25 cellular contexts compared by ENCODE assay signal in genomic region chr6:92910636-92911035, GRCh38.
DNase-seq lines count a peak whose midpoint lies in the region; ATAC-seq, FAIRE-seq and TF ChIP-seq lines count a peak whose summit lies in the region.
"Had no signal": no experiment of that assay in that cellular context is flagged by ENCODE, and none has a peak within 500 bp of the region (broad histone marks: within the 10 kb centered on the region; RNA-seq: fewer than 3 reads in every experiment).

No MANE protein-coding gene starts in this region.

- no peaks in the 10 kb centered on the region for H3K9me3 ChIP-seq in HepG2 (ENCODE audit: low read length)
- H3K9me3 ChIP-seq in right lobe of liver = no peaks in the 10 kb centered on the region
- H3K9me3 ChIP-seq in H1 (ENCODE audit: insufficient read depth in 2 of 2, low read depth in 1 of 2, low read length in 1 of 2) = no peaks in the 10 kb centered on the region
- H3K9me3 ChIP-seq in kidney (ENCODE audit: control insufficient read depth in 1 of 2, low read length in 2 of 2) = no peaks in the 10 kb centered on the region
- H3K9me3 ChIP-seq: BE2C; BLaER1 treated with 17β-estradiol and CSF1 and Interleukin-3, amounts not matched to agents 10 nM and 100 nM; HAP-1 had no signal

- H3K4me2 ChIP-seq in HepG2 (ENCODE audit: low read depth, low read length) (no peak overlapping the region), H1 (ENCODE audit: insufficient read depth in 1 of 2, low read depth in 2 of 2, low read length in 2 of 2) (no peak overlapping the region)
- H3K4me2 ChIP-seq: GM23338 had no signal

- H2BK15ac ChIP-seq in H1 (ENCODE audit: low read length) = no peak overlapping the region

- no peak overlapping the region for H4K8ac ChIP-seq in H1 (ENCODE audit: extremely low read depth, insufficient read depth, low read length)

- H2BK5ac ChIP-seq in H1 (ENCODE audit: low read depth, low read length) = no peak overlapping the region

- no peak overlapping the region for H2AK5ac ChIP-seq in H1 (ENCODE audit: low read depth, low read length)

- CTCF ChIA-PET in HepG2 (lab: Yijun Ruan, JAX; ENCODE audit: low intra/inter-chr PET ratio, low total read pairs) = no interaction called here
- CTCF ChIA-PET in H1 (lab: Charles Lee; ENCODE audit: partially characterized antibody) = no interaction called here

- 0% methylated on average over 1 of the region's 1 CpG for WGBS in HepG2 (ENCODE audit: low lambda C conversion rate)
- WGBS in right lobe of liver (ENCODE audit: insufficient coverage, low coverage, low lambda C conversion rate, missing lambda C conversion rate) = 11% methylated on average over 1 of the region's 1 CpG
- 93% methylated on average over 1 of the region's 1 CpG; no CpG with 5 or more reads in 1 of the 2 experiments for WGBS in H1 (ENCODE audit: extremely low coverage in 1 of 2, insufficient coverage in 1 of 2, insufficient read length in 1 of 2, insufficient replicate concordance in 2 of 2, low coverage in 1 of 2, low lambda C conversion rate in 2 of 2, missing lambda C conversion rate in 1 of 2), 2 experiments

- H2AFZ ChIP-seq in HepG2 (ENCODE audit: low read length) = no peak overlapping the region
- no peak overlapping the region for H2AFZ ChIP-seq in H1 (ENCODE audit: low read length)
- H2AFZ ChIP-seq: GM23338 had no signal

- in situ Hi-C loops in HepG2 (cut with HindIII; ENCODE audit: extremely low pct_ligation_motif_present, low pct_unique_long_range_greater_than_20kb) = no loop called here

- H4K20me1 ChIP-seq in HepG2 (ENCODE audit: insufficient read depth, low read length) = no peaks in the 10 kb centered on the region
- no peaks in the 10 kb centered on the region for H4K20me1 ChIP-seq in H1 (replicated peaks in 1 of 2; ENCODE audit: control insufficient read depth in 1 of 2, insufficient read depth in 2 of 2, low read length in 2 of 2)
- H4K20me1 ChIP-seq: BLaER1 treated with 17β-estradiol and CSF1 and Interleukin-3, amounts not matched to agents 10 nM and 100 nM had no signal

- TF ChIP-seq EP300 in HepG2 (IDR thresholded peaks at IDR 0.05; ENCODE audit: low read depth in 2 of 2, low read length in 2 of 2) = no peak
- TF ChIP-seq EP300 in HepG2 (CRISPR knock-in tag; IDR thresholded peaks at IDR 0.05; ENCODE audit: borderline replicate concordance) = no peak
- no peak for TF ChIP-seq EP300 in H1 (IDR thresholded peaks at IDR 0.05; ENCODE audit: borderline replicate concordance in 1 of 2, low read depth in 2 of 2, low read length in 2 of 2)

- intact Hi-C loops in HepG2 (cut with micrococcal nuclease; ENCODE audit: unreplicated experiment) = no loop called here
- intact Hi-C loops in right lobe of liver (cut with DNase I) = no loop called here
- intact Hi-C loops in kidney (cut with DNase I) = no loop called here

- no peak overlapping the region for H3K56ac ChIP-seq in H1 (replicated peaks; ENCODE audit: insufficient read length, low read depth, low read length)

- no peak overlapping the region for H3K4ac ChIP-seq in H1 (replicated peaks; ENCODE audit: insufficient read length, low read depth, low read length)

- TF ChIP-seq POLR2A in HepG2 (IDR thresholded peaks at IDR 0.05; ENCODE audit: insufficient read depth in 1 of 2, low read depth in 2 of 2, low read length in 2 of 2) = no peak
- TF ChIP-seq POLR2A in right lobe of liver (IDR thresholded peaks at IDR 0.05) = no peak
- no peak for TF ChIP-seq POLR2A in H1 (IDR thresholded peaks at IDR 0.05; ENCODE audit: control extremely low read depth in 1 of 2, low read depth in 2 of 2, low read length in 2 of 2)

- no peak overlapping the region for H3K27ac ChIP-seq in HepG2 (ENCODE audit: extremely low read length, insufficient read depth, low read length)
- no peak overlapping the region for H3K27ac ChIP-seq in right lobe of liver
- no peak overlapping the region for H3K27ac ChIP-seq in H1 (ENCODE audit: low read depth, low read length)
- H3K27ac ChIP-seq in kidney (ENCODE audit: low read depth in 2 of 2, low read length in 2 of 2) = no peak overlapping the region
- H3K27ac ChIP-seq: 22Rv1; BLaER1 treated with 17β-estradiol and CSF1 and Interleukin-3, amounts not matched to agents 10 nM and 100 nM had no signal

- H3K18ac ChIP-seq in H1 (ENCODE audit: extremely low read depth, low read length) = no peak overlapping the region

- no peak for TF ChIP-seq RAD21 in HepG2 (CRISPR knock-in tag; IDR thresholded peaks at IDR 0.05)
- TF ChIP-seq RAD21 in H1 (IDR thresholded peaks at IDR 0.05 in 1 of 2, conservative IDR thresholded peaks at IDR 0.05 in 1 of 2; ENCODE audit: low read depth in 2 of 2, low read length in 2 of 2) = no peak

- POLR2A ChIA-PET in HepG2 (lab: Yijun Ruan, JAX) (no interaction called here), H1 (lab: Charles Lee; ENCODE audit: partially characterized antibody) (no interaction called here)

- H3K36me3 ChIP-seq in HepG2 (replicated peaks in 1 of 2; ENCODE audit: control insufficient read depth in 1 of 2, insufficient read depth in 2 of 2, low read length in 2 of 2) (no peaks in the 10 kb centered on the region), right lobe of liver (no peaks in the 10 kb centered on the region), H1 (ENCODE audit: control insufficient read depth in 2 of 4, insufficient read depth in 4 of 4, low read length in 3 of 4) (no peaks in the 10 kb centered on the region), kidney (ENCODE audit: control insufficient read depth in 1 of 2, insufficient read depth in 2 of 2, low read length in 2 of 2) (no peaks in the 10 kb centered on the region)
- H3K36me3 ChIP-seq: BE2C; BLaER1 treated with 17β-estradiol and CSF1 and Interleukin-3, amounts not matched to agents 10 nM and 100 nM; HAP-1 had no signal

- H3K79me2 ChIP-seq in HepG2 (ENCODE audit: insufficient read depth, low read length) (no peaks in the 10 kb centered on the region), H1 (ENCODE audit: control insufficient read depth in 1 of 2, insufficient read depth in 2 of 2, low read length in 2 of 2) (no peaks in the 10 kb centered on the region)

- H3K27me3 ChIP-seq in HepG2 (ENCODE audit: control insufficient read depth in 1 of 2, insufficient read depth in 2 of 2, low read length in 2 of 2) (no peaks in the 10 kb centered on the region; a peak in 1 of 5 replicates), right lobe of liver (no peaks in the 10 kb centered on the region), H1 (replicated peaks in 1 of 4; ENCODE audit: control insufficient read depth in 3 of 4, extremely low read depth in 1 of 4, insufficient read depth in 3 of 4, low read length in 3 of 4) (no peaks in the 10 kb centered on the region)
- H3K27me3 ChIP-seq: BLaER1 treated with 17β-estradiol and CSF1 and Interleukin-3, amounts not matched to agents 10 nM and 100 nM had no signal

- FAIRE-seq in HepG2 (lab: Jason Lieb, UNC) (no peak), H1 (lab: Jason Lieb, UNC) (no peak), kidney (lab: Jason Lieb, UNC) (peak; percentile 35)
- FAIRE-seq: A204.1, D721Med, GM12878, H54 had no signal

- DNase-seq in HepG2 (ENCODE audit: low spot score) = no peak
- no peak for DNase-seq in right lobe of liver
- no peak for DNase-seq in H1 (ENCODE audit: low read depth in 1 of 2, low spot score in 2 of 2)
- no peak for DNase-seq in kidney
- DNase-seq in amygdala (lab: John Stamatoyannopoulos, UW) = no peak
- DNase-seq: ACHN; AML-193; BE2C; CD4-positive, alpha-beta T cell; CD8-positive, alpha-beta memory T cell; DMS 273 treated with DMSO at 0.1 percent for 48 hours; DMS79; EL; GDM1; HFFc6 had no signal

- no peaks in the 10 kb centered on the region for H3K79me1 ChIP-seq in H1 (ENCODE audit: low read depth, low read length)

- H4K91ac ChIP-seq in H1 (replicated peaks; ENCODE audit: insufficient read length, low read length) = no peak overlapping the region

- H3K9ac ChIP-seq in HepG2 (ENCODE audit: insufficient read depth, low read depth, low read length) (no peak overlapping the region), H1 (replicated peaks in 1 of 4; ENCODE audit: extremely low read depth in 1 of 4, low read depth in 3 of 4, low read length in 3 of 4) (no peak overlapping the region), kidney (ENCODE audit: low read length in 2 of 2) (no peak overlapping the region)
- H3K9ac ChIP-seq: BLaER1 treated with 17β-estradiol and CSF1 and Interleukin-3, amounts not matched to agents 10 nM and 100 nM had no signal

- H3K4me3 ChIP-seq in HepG2 (replicated peaks in 1 of 3; ENCODE audit: insufficient read depth in 1 of 3, low read depth in 2 of 3, low read length in 3 of 3) (no peak overlapping the region), right lobe of liver (no peak overlapping the region), H1 (ENCODE audit: extremely low read depth in 1 of 4, insufficient read depth in 2 of 4, low read depth in 3 of 4, low read length in 4 of 4) (no peak overlapping the region), kidney (ENCODE audit: low read length in 2 of 2) (no peak overlapping the region)
- H3K4me3 ChIP-seq: BLaER1 treated with 17β-estradiol and CSF1 and Interleukin-3, amounts not matched to agents 10 nM and 100 nM; GM12878; GM23338; HAP-1 had no signal

- ATAC-seq in HepG2 (no peak), right lobe of liver (no peak), HG03439 (IDR thresholded peaks at IDR 0.05; ENCODE audit: unreplicated experiment) (no peak), HG02763 (IDR thresholded peaks at IDR 0.05; ENCODE audit: unreplicated experiment) (no peak)
- ATAC-seq: GM12878, GM23338 had no signal

- no peaks in the 10 kb centered on the region for H3K23me2 ChIP-seq in H1 (ENCODE audit: low read depth, low read length)

- no TSS peak for BruUV-seq in HepG2 (replicated peaks; lab: Mats Ljungman, UMichigan)

- no peak overlapping the region for H3K23ac ChIP-seq in H1 (ENCODE audit: insufficient read length)

- no peak overlapping the region for H2BK12ac ChIP-seq in H1 (ENCODE audit: low read depth, low read length)

- TF ChIP-seq CTCF in HepG2 (CRISPR knock-in tag; IDR thresholded peaks at IDR 0.05) = no peak
- TF ChIP-seq CTCF in right lobe of liver (IDR thresholded peaks at IDR 0.05) = no peak
- no peak for TF ChIP-seq CTCF in H1 (IDR thresholded peaks at IDR 0.05; ENCODE audit: control extremely low read depth in 1 of 3, insufficient read depth in 1 of 3, low read depth in 1 of 3, low read length in 3 of 3)
- no peak for TF ChIP-seq CTCF in kidney (IDR thresholded peaks at IDR 0.05; ENCODE audit: borderline replicate concordance, extremely low read depth, insufficient read depth)

- H2BK120ac ChIP-seq in H1 (replicated peaks; ENCODE audit: low read depth, low read length) = no peak overlapping the region

- no peak overlapping the region for H4K5ac ChIP-seq in H1 (ENCODE audit: insufficient read length, low read depth, low read length)

- no peak overlapping the region for H3K14ac ChIP-seq in H1 (ENCODE audit: insufficient read length)

- H3K4me1 ChIP-seq in HepG2 (ENCODE audit: insufficient read depth, low read length) (no peaks in the 10 kb centered on the region), right lobe of liver (no peaks in the 10 kb centered on the region), H1 (replicated peaks in 1 of 4; ENCODE audit: control insufficient read depth in 3 of 4, insufficient read depth in 4 of 4, low read length in 3 of 4) (no peaks in the 10 kb centered on the region), kidney (ENCODE audit: control insufficient read depth in 1 of 2, insufficient read depth in 1 of 2, low read depth in 1 of 2, low read length in 2 of 2) (no peaks in the 10 kb centered on the region)
- H3K4me1 ChIP-seq: BE2C, HAP-1 had no signal

- no peak overlapping the region for H2BK20ac ChIP-seq in H1 (ENCODE audit: low read length)

TF ChIP-seq in H1, 55 proteins besides CTCF, POLR2A, EP300 and RAD21 (continues in another document):
- TF ChIP-seq SP2 (IDR thresholded peaks at IDR 0.05; ENCODE audit: low read length) = no peak

Comparison
In these comparisons a context has a peak if more than half of its experiments do, and no peak if none do; other contexts are left out.
1. Of the 41 proteins assayed by ChIP-seq in both HepG2 and H1: peak only in HepG2: none; only in H1: none; in both: MAFK; in neither: 40.